In genomic region chr11:6635082-6635932, GRCh38 we compare ENCODE assay signal across 9 cellular contexts. TPM values are rescaled to one million over a fixed set of nuclear protein-coding genes. Genes with fewer than 3 reads are reported as not detected.
DNase-seq lines count a peak whose midpoint lies in the region; ATAC-seq, FAIRE-seq and TF ChIP-seq lines count a peak whose summit lies in the region.
"Had no signal": no experiment of that assay in that cellular context is flagged by ENCODE, and none has a peak within 500 bp of the region (broad histone marks: within the 10 kb centered on the region; RNA-seq: fewer than 3 reads in every experiment).

No MANE protein-coding gene starts in this region.

- no peak overlapping the region for H3K4me3 Mint-ChIP-seq in CD4-positive, alpha-beta memory T cell

- H3K9me3 ChIP-seq in GM12878 (replicated peaks; ENCODE audit: control insufficient read depth, insufficient read depth, low read length) (no peaks in the 10 kb centered on the region), stomach (no peaks in the 10 kb centered on the region)
- H3K9me3 ChIP-seq in CD4-positive, alpha-beta memory T cell (ENCODE audit: control insufficient read depth in 1 of 2, low read length in 2 of 2) = no peaks in the 10 kb centered on the region

- TF ChIP-seq EP300 in GM12878 (IDR thresholded peaks at IDR 0.05; ENCODE audit: borderline replicate concordance in 1 of 2, control insufficient read depth in 1 of 2, low read depth in 2 of 2, low read length in 2 of 2) = no peak
- no peak for TF ChIP-seq EP300 in stomach (IDR thresholded peaks at IDR 0.05)

- no TSS peak for BruUV-seq in GM12878 (replicated peaks; lab: Mats Ljungman, UMichigan)

- H3K9me3 Mint-ChIP-seq in CD4-positive, alpha-beta memory T cell = no peaks in the 10 kb centered on the region

- H2AFZ ChIP-seq in GM12878 (ENCODE audit: control insufficient read depth, low read depth, low read length) = no peak overlapping the region

- peak; percentile 13; the same call in 1 of the 3 replicates for ATAC-seq in GM12878
- no peak for ATAC-seq in GM18870 (IDR thresholded peaks at IDR 0.05; ENCODE audit: unreplicated experiment)

- TF ChIP-seq RAD21 in GM12878 (IDR thresholded peaks at IDR 0.05; ENCODE audit: insufficient read depth, low read depth, low read length) = no peak

- peaks cover 0 to 5% of the 10 kb centered on the region in 2 donors for H3K36me3 Mint-ChIP-seq in CD4-positive, alpha-beta memory T cell

- POLR2A ChIA-PET in GM12878 (lab: Charles Lee) = interaction anchor here (0.9 to 1.4 kb wide), 3 partner anchors 24 to 48 kb away, joined by 3 to 4 read pairs (median 3); partner anchors contain the start of genes MRPL17 and TAF10
- POLR2A ChIA-PET in CD4-positive, alpha-beta memory T cell (lab: Charles Lee; ENCODE audit: partially characterized antibody) = interaction anchor here (1.4 kb wide), 2 partner anchors 14 to 16 kb away, joined by 3 read pairs; partner anchors contain the start of gene TPP1

- H3K36me3 ChIP-seq in GM12878 (ENCODE audit: control insufficient read depth in 2 of 2, insufficient read depth in 2 of 2, low read length in 1 of 2) (no peaks in the 10 kb centered on the region), stomach (peaks cover 0 to 46% (median 42%) of the 10 kb centered on the region in 4 donors)
- H3K36me3 ChIP-seq in CD4-positive, alpha-beta memory T cell (ENCODE audit: insufficient read depth, low read length) = no peaks in the 10 kb centered on the region

- SMC1A ChIA-PET in GM12878 (lab: Charles Lee; ENCODE audit: uncharacterized antibody, unreplicated experiment) = interaction anchor here (0.9 to 1.5 kb wide), 4 partner anchors 12 to 32 kb away, joined by 4 read pairs; no protein-coding TSS in a partner anchor

- 47% methylated on average over 10 of the region's 10 CpGs for WGBS in GM12878 (ENCODE audit: insufficient coverage, insufficient replicate concordance, low lambda C conversion rate, missing lambda C conversion rate)
- 36 to 54% (median 48%) methylated on average over 10 of the region's 10 CpGs for WGBS in stomach, 5 donors

- no peak for FAIRE-seq in GM12878 (lab: Jason Lieb, UNC)
- FAIRE-seq: colon had no signal

- in situ Hi-C loops in GM12878 (cut with MboI) = no loop called here

- H3K4me3 ChIP-seq in GM12878 = no peak overlapping the region
- H3K4me3 ChIP-seq in stomach = no peak overlapping the region
- no peak overlapping the region for H3K4me3 ChIP-seq in CD4-positive, alpha-beta memory T cell (ENCODE audit: low read length in 2 of 2)

- H3K27ac Mint-ChIP-seq in CD4-positive, alpha-beta memory T cell = no peak overlapping the region

- H4K20me1 ChIP-seq in GM12878 (ENCODE audit: control insufficient read depth, insufficient read depth) = no peaks in the 10 kb centered on the region

- H3K79me2 ChIP-seq in GM12878 (ENCODE audit: control insufficient read depth, insufficient read depth, low read length) = no peaks in the 10 kb centered on the region

- CTCF ChIA-PET in GM12878 (lab: Yijun Ruan, JAX) = no interaction called here
- CTCF ChIA-PET in CD4-positive, alpha-beta memory T cell (lab: Charles Lee; ENCODE audit: partially characterized antibody) = interaction anchor here (1.1 to 1.7 kb wide), 3 partner anchors 16 to 33 kb away, joined by 5 to 6 read pairs (median 5); partner anchors contain the start of genes TAF10 and TPP1

- intact Hi-C loops in GM12878 (cut with micrococcal nuclease; ENCODE audit: unreplicated experiment) (no loop called here), stomach (cut with DNase I; ENCODE audit: low total_unique reads) (no loop called here)
- intact Hi-C loops in CD4-positive, alpha-beta memory T cell (cut with micrococcal nuclease) = no loop called here

- H3K9ac ChIP-seq in GM12878 (ENCODE audit: control insufficient read depth, insufficient read depth, low read length) = no peak overlapping the region

- H3K27me3 ChIP-seq in GM12878 (replicated peaks in 1 of 2; ENCODE audit: control insufficient read depth in 2 of 2, insufficient read depth in 2 of 2, low read length in 1 of 2) = no peaks in the 10 kb centered on the region
- no peaks in the 10 kb centered on the region for H3K27me3 ChIP-seq in stomach
- H3K27me3 ChIP-seq in CD4-positive, alpha-beta memory T cell (ENCODE audit: insufficient read depth, low read length) = no peaks in the 10 kb centered on the region

- DNase-seq in KG1 (lab: John Stamatoyannopoulos, UW) (peak; percentile 68), GM12878 (ENCODE audit: low read depth, low spot score) (no peak), kidney tubule cell (ENCODE audit: low spot score) (peak; percentile 22), stomach (no peak), NCI-H2107 (lab: John Stamatoyannopoulos, UW) (no peak), NCI-H1436 (lab: John Stamatoyannopoulos, UW) (no peak)
- DNase-seq in CD4-positive, alpha-beta memory T cell = no peak

- TF ChIP-seq POLR2A in GM12878 (IDR thresholded peaks at IDR 0.05; ENCODE audit: low read depth, low read length) (no peak), stomach (IDR thresholded peaks at IDR 0.05) (no peak)

- no peak overlapping the region for H3K4me2 ChIP-seq in GM12878 (ENCODE audit: control insufficient read depth, insufficient read depth)

- RAD21 ChIA-PET in GM12878 (lab: Charles Lee; ENCODE audit: unreplicated experiment) = no interaction called here

- H3K27ac ChIP-seq in GM12878 (ENCODE audit: control insufficient read depth, insufficient read depth) = no peak overlapping the region
- H3K27ac ChIP-seq in stomach = peak overlapping the region; percentile 11 to 80 (median 67)
- no peak overlapping the region for H3K27ac ChIP-seq in CD4-positive, alpha-beta memory T cell (ENCODE audit: low read depth, low read length)

- no peaks in the 10 kb centered on the region for H3K4me1 ChIP-seq in GM12878 (ENCODE audit: control insufficient read depth, insufficient read depth, low read length)
- peaks cover 30 to 52% (median 43%) of the 10 kb centered on the region in 4 donors for H3K4me1 ChIP-seq in stomach
- no peaks in the 10 kb centered on the region for H3K4me1 ChIP-seq in CD4-positive, alpha-beta memory T cell (ENCODE audit: insufficient read depth, low read length)

- TF ChIP-seq CTCF in GM12878 (IDR thresholded peaks at IDR 0.05 in 2 of 3, conservative IDR thresholded peaks at IDR 0.05 in 1 of 3; ENCODE audit: control insufficient read depth in 2 of 3, extremely low read depth in 1 of 3, insufficient read depth in 1 of 3, low read depth in 3 of 3, low read length in 3 of 3) (no peak), stomach (IDR thresholded peaks at IDR 0.05) (no peak)

- peaks cover 0 to 6% (median 0%) of the 10 kb centered on the region in 4 donors for H3K4me1 Mint-ChIP-seq in CD4-positive, alpha-beta memory T cell

- peaks cover 0 to 2% of the 10 kb centered on the region in 2 donors for H3K27me3 Mint-ChIP-seq in CD4-positive, alpha-beta memory T cell

RNA-seq across cellular contexts. Expression of gene TPP1, which starts 16.1 kb away (rescaled TPM):
- total RNA-seq in GM12878 (2013; cell fraction: nucleolus; rRNA removed) = 113 and 122 TPM in 2 replicates
- total RNA-seq in GM12878 (2014; rRNA removed) (12.8 and 14.8 TPM in 2 replicates), GM12878 (2014; rRNA removed; fragmentation: Illumina TruSeq; extraction: Trizol) (7.7 and 9.3 TPM in 2 replicates), GM12878 (2021) (35.0 and 49.2 TPM in 2 replicates), stomach (100 to 1,000 TPM in 1 of 5 donors, 10 to 100 TPM in 4; 45.9 to 213 (median 91.5) TPM)
- polyA plus RNA-seq in GM12878 (2011; ENCODE audit: low read depth) = 79.8 TPM
- polyA plus RNA-seq in GM12878 (2011; rRNA removed) (51.8 and 64.6 TPM in 2 replicates), GM12878 (2014; fragmentation: Illumina TruSeq; extraction: Trizol) (58.9 and 71.1 TPM in 2 replicates), GM12878 (2014; fragmentation: Nextera tagmentation; extraction: Ambion mirVana) (10 to 100 TPM in 1 of 2 experiments, 1 to 10 TPM in 1; 7.5 to 14.4 TPM), GM12878 (2014; rRNA removed) (45.0 and 50.3 TPM in 2 replicates), GM12878 (2016; fragmentation: Nextera tagmentation; extraction: Ambion mirVana) (10 to 100 TPM; 38.0 to 38.6 TPM), stomach (10 to 100 TPM; 11.9 to 32.8 (median 26.1) TPM)
- polyA plus RNA-seq in GM12878 (2011; cell fraction: cytosol; rRNA removed) = 41.7 and 60.9 TPM in 2 replicates
- polyA plus RNA-seq in GM12878 (2011; cell fraction: nucleus; rRNA removed) = 249 and 317 TPM in 2 replicates
- 59.6 and 62.7 TPM in 2 replicates for polyA plus RNA-seq in GM12878 (2012)
- 42.7 and 57.7 TPM in 2 replicates for polyA minus RNA-seq in GM12878 (2011; rRNA and poly(A)+ RNA removed)
- polyA minus RNA-seq in GM12878 (2011; cell fraction: cytosol; rRNA and poly(A)+ RNA removed) = 12.2 and 21.0 TPM in 2 replicates
- polyA minus RNA-seq in GM12878 (2011; cell fraction: nucleus; rRNA and poly(A)+ RNA removed) = 43.4 and 44.5 TPM in 2 replicates
- 100 to 1,000 TPM; 194 to 198 TPM for total RNA-seq in CD4-positive, alpha-beta memory T cell
- polyA plus RNA-seq in CD4-positive, alpha-beta memory T cell = 100 to 1,000 TPM; 103 to 144 TPM

RNA-seq across cellular contexts. Expression of gene DCHS1, which starts 20.3 kb away (rescaled TPM):
- 0.56 and 0.92 TPM in 2 replicates for total RNA-seq in GM12878 (2013; cell fraction: nucleolus; rRNA removed)
- 0.34 and 0.38 TPM in 2 replicates for total RNA-seq in GM12878 (2014; rRNA removed)
- 0.14 and 0.18 TPM in 2 replicates for total RNA-seq in GM12878 (2014; rRNA removed; fragmentation: Illumina TruSeq; extraction: Trizol)
- total RNA-seq in GM12878 (2021) = 0.56 and 0.64 TPM in 2 replicates
- polyA plus RNA-seq in GM12878 (2011; ENCODE audit: low read depth) = 0.17 TPM
- 0.01 and 0.04 TPM in 2 replicates for polyA plus RNA-seq in GM12878 (2011; rRNA removed)
- polyA plus RNA-seq in GM12878 (2011; cell fraction: cytosol; rRNA removed) = 0.01 and 0.02 TPM in 2 replicates
- 0.31 and 0.32 TPM in 2 replicates for polyA plus RNA-seq in GM12878 (2011; cell fraction: nucleus; rRNA removed)
- polyA plus RNA-seq in GM12878 (2012) = 0.51 and 0.58 TPM in 2 replicates
- 0.02 and 0.22 TPM in 2 replicates for polyA plus RNA-seq in GM12878 (2014; fragmentation: Illumina TruSeq; extraction: Trizol)
- polyA plus RNA-seq in GM12878 (2014; fragmentation: Nextera tagmentation; extraction: Ambion mirVana) = under 1 TPM in 1 of 2 experiments, not detected in 1; 0.02 TPM
- polyA plus RNA-seq in GM12878 (2014; rRNA removed) = 0.47 and 0.66 TPM in 2 replicates
- polyA plus RNA-seq in GM12878 (2016; fragmentation: Nextera tagmentation; extraction: Ambion mirVana) = under 1 TPM; 0.04 to 0.09 TPM
- under 0.01 and 0.10 TPM in 2 replicates for polyA minus RNA-seq in GM12878 (2011; rRNA and poly(A)+ RNA removed)
- 0.10 TPM in 1 of 2 replicates, not detected in the other for polyA minus RNA-seq in GM12878 (2011; cell fraction: cytosol; rRNA and poly(A)+ RNA removed)
- polyA minus RNA-seq in GM12878 (2011; cell fraction: nucleus; rRNA and poly(A)+ RNA removed) = 0.12 and 0.19 TPM in 2 replicates
- total RNA-seq in stomach = 10 to 100 TPM in 4 of 5 donors, 1 to 10 TPM in 1; 9.9 to 22.8 (median 17.4) TPM
- 1 to 10 TPM in 2 of 3 donors, under 1 TPM in 1; 0.76 to 2.6 (median 1.6) TPM for polyA plus RNA-seq in stomach
- 1 to 10 TPM; 6.4 to 6.7 TPM for total RNA-seq in CD4-positive, alpha-beta memory T cell
- polyA plus RNA-seq in CD4-positive, alpha-beta memory T cell = 1 to 10 TPM in 1 of 2 donors, under 1 TPM in 1; 0.47 to 2.5 TPM

RNA-seq across cellular contexts. Expression of gene TAF10, which starts 23.3 kb away (rescaled TPM):
- total RNA-seq in GM12878 (2013; cell fraction: nucleolus; rRNA removed) = 12.9 and 13.0 TPM in 2 replicates
- total RNA-seq in GM12878 (2014; rRNA removed) = 167 and 172 TPM in 2 replicates
- 115 and 120 TPM in 2 replicates for total RNA-seq in GM12878 (2014; rRNA removed; fragmentation: Illumina TruSeq; extraction: Trizol)
- total RNA-seq in GM12878 (2021) = 184 and 192 TPM in 2 replicates
- 24.6 TPM for polyA plus RNA-seq in GM12878 (2011; ENCODE audit: low read depth)
- 88.7 and 152 TPM in 2 replicates for polyA plus RNA-seq in GM12878 (2011; rRNA removed)
- 130 and 152 TPM in 2 replicates for polyA plus RNA-seq in GM12878 (2011; cell fraction: cytosol; rRNA removed)
- 111 and 132 TPM in 2 replicates for polyA plus RNA-seq in GM12878 (2011; cell fraction: nucleus; rRNA removed)
- polyA plus RNA-seq in GM12878 (2012) = 202 and 218 TPM in 2 replicates
- polyA plus RNA-seq in GM12878 (2014; fragmentation: Illumina TruSeq; extraction: Trizol) = 146 and 159 TPM in 2 replicates
- 10 to 100 TPM; 27.2 to 78.9 TPM for polyA plus RNA-seq in GM12878 (2014; fragmentation: Nextera tagmentation; extraction: Ambion mirVana)
- polyA plus RNA-seq in GM12878 (2014; rRNA removed) = 251 and 257 TPM in 2 replicates
- polyA plus RNA-seq in GM12878 (2016; fragmentation: Nextera tagmentation; extraction: Ambion mirVana) = 100 to 1,000 TPM in 1 of 2 experiments, 10 to 100 TPM in 1; 26.7 to 203 TPM
- 40.4 and 53.3 TPM in 2 replicates for polyA minus RNA-seq in GM12878 (2011; rRNA and poly(A)+ RNA removed)
- 18.0 and 36.9 TPM in 2 replicates for polyA minus RNA-seq in GM12878 (2011; cell fraction: cytosol; rRNA and poly(A)+ RNA removed)
- 21.3 and 29.7 TPM in 2 replicates for polyA minus RNA-seq in GM12878 (2011; cell fraction: nucleus; rRNA and poly(A)+ RNA removed)
- total RNA-seq in stomach = 100 to 1,000 TPM in 4 of 5 donors, 10 to 100 TPM in 1; 15.8 to 234 (median 163) TPM
- polyA plus RNA-seq in stomach = 100 to 1,000 TPM; 115 to 160 (median 154) TPM
- total RNA-seq in CD4-positive, alpha-beta memory T cell = 100 to 1,000 TPM; 116 to 120 TPM
- 100 to 1,000 TPM; 171 to 367 TPM for polyA plus RNA-seq in CD4-positive, alpha-beta memory T cell

RNA-seq across cellular contexts. Expression of gene ILK, which starts 31.7 kb away (rescaled TPM):
- total RNA-seq in GM12878 (2013; cell fraction: nucleolus; rRNA removed) = 79.6 and 83.1 TPM in 2 replicates
- total RNA-seq in GM12878 (2014; rRNA removed) = 73.7 and 74.2 TPM in 2 replicates
- 75.0 and 76.6 TPM in 2 replicates for total RNA-seq in GM12878 (2014; rRNA removed; fragmentation: Illumina TruSeq; extraction: Trizol)
- 90.4 and 90.7 TPM in 2 replicates for total RNA-seq in GM12878 (2021)
- 64.4 TPM for polyA plus RNA-seq in GM12878 (2011; ENCODE audit: low read depth)
- polyA plus RNA-seq in GM12878 (2011; rRNA removed) = 121 and 163 TPM in 2 replicates
- 207 and 217 TPM in 2 replicates for polyA plus RNA-seq in GM12878 (2011; cell fraction: cytosol; rRNA removed)
- 211 and 266 TPM in 2 replicates for polyA plus RNA-seq in GM12878 (2011; cell fraction: nucleus; rRNA removed)
- 69.8 and 84.3 TPM in 2 replicates for polyA plus RNA-seq in GM12878 (2012)
- polyA plus RNA-seq in GM12878 (2014; fragmentation: Illumina TruSeq; extraction: Trizol) = 108 and 111 TPM in 2 replicates
- polyA plus RNA-seq in GM12878 (2014; fragmentation: Nextera tagmentation; extraction: Ambion mirVana) = 10 to 100 TPM; 51.8 to 77.8 TPM
- polyA plus RNA-seq in GM12878 (2014; rRNA removed) = 91.9 and 93.7 TPM in 2 replicates
- polyA plus RNA-seq in GM12878 (2016; fragmentation: Nextera tagmentation; extraction: Ambion mirVana) = 100 to 1,000 TPM; 105 to 124 TPM
- polyA minus RNA-seq in GM12878 (2011; rRNA and poly(A)+ RNA removed) = 129 and 149 TPM in 2 replicates
- 31.7 and 42.2 TPM in 2 replicates for polyA minus RNA-seq in GM12878 (2011; cell fraction: cytosol; rRNA and poly(A)+ RNA removed)
- 47.0 and 71.9 TPM in 2 replicates for polyA minus RNA-seq in GM12878 (2011; cell fraction: nucleus; rRNA and poly(A)+ RNA removed)
- 100 to 1,000 TPM in 4 of 5 donors, 10 to 100 TPM in 1; 60.0 to 308 (median 123) TPM for total RNA-seq in stomach
- polyA plus RNA-seq in stomach = 100 to 1,000 TPM; 123 to 138 (median 124) TPM
- total RNA-seq in CD4-positive, alpha-beta memory T cell = 100 to 1,000 TPM; 131 to 132 TPM
- 100 to 1,000 TPM; 121 to 129 TPM for polyA plus RNA-seq in CD4-positive, alpha-beta memory T cell

RNA-seq across cellular contexts. Expression of gene RRP8, which starts 31.9 kb away (rescaled TPM):
- total RNA-seq in GM12878 (2013; cell fraction: nucleolus; rRNA removed) = 40.8 and 45.4 TPM in 2 replicates
- total RNA-seq in GM12878 (2014; rRNA removed) (20.5 and 27.3 TPM in 2 replicates), GM12878 (2014; rRNA removed; fragmentation: Illumina TruSeq; extraction: Trizol) (14.2 and 15.4 TPM in 2 replicates), GM12878 (2021) (26.3 and 27.3 TPM in 2 replicates), stomach (10 to 100 TPM in 2 of 5 donors, 1 to 10 TPM in 3; 1.8 to 22.6 (median 7.6) TPM)
- 5.9 TPM for polyA plus RNA-seq in GM12878 (2011; ENCODE audit: low read depth)
- polyA plus RNA-seq in GM12878 (2011; rRNA removed) (21.7 and 22.5 TPM in 2 replicates), GM12878 (2014; fragmentation: Illumina TruSeq; extraction: Trizol) (21.5 and 26.1 TPM in 2 replicates), GM12878 (2014; fragmentation: Nextera tagmentation; extraction: Ambion mirVana) (10 to 100 TPM in 1 of 2 experiments, 1 to 10 TPM in 1; 4.7 to 15.8 TPM), GM12878 (2014; rRNA removed) (20.6 and 21.8 TPM in 2 replicates), GM12878 (2016; fragmentation: Nextera tagmentation; extraction: Ambion mirVana) (10 to 100 TPM; 51.0 to 51.2 TPM), stomach (10 to 100 TPM; 16.5 to 23.1 (median 18.0) TPM)
- 14.1 and 16.8 TPM in 2 replicates for polyA plus RNA-seq in GM12878 (2011; cell fraction: cytosol; rRNA removed)
- 24.1 and 31.9 TPM in 2 replicates for polyA plus RNA-seq in GM12878 (2011; cell fraction: nucleus; rRNA removed)
- polyA plus RNA-seq in GM12878 (2012) = 11.1 and 14.3 TPM in 2 replicates
- 16.2 and 18.1 TPM in 2 replicates for polyA minus RNA-seq in GM12878 (2011; rRNA and poly(A)+ RNA removed)
- polyA minus RNA-seq in GM12878 (2011; cell fraction: cytosol; rRNA and poly(A)+ RNA removed) = 3.7 and 6.0 TPM in 2 replicates
- polyA minus RNA-seq in GM12878 (2011; cell fraction: nucleus; rRNA and poly(A)+ RNA removed) = 24.1 and 35.8 TPM in 2 replicates
- 10 to 100 TPM; 29.9 to 36.0 TPM for total RNA-seq in CD4-positive, alpha-beta memory T cell
- polyA plus RNA-seq in CD4-positive, alpha-beta memory T cell = 10 to 100 TPM; 19.5 to 28.4 TPM

Comparison
In these comparisons a context has a peak if more than half of its experiments do, and no peak if none do; other contexts are left out.
1. DNase-seq: peak in KG1 (single experiment) and kidney tubule cell (single experiment); none in GM12878 (single experiment), stomach (single experiment), CD4-positive, alpha-beta memory T cell (0 of 5), NCI-H2107 (single experiment) and NCI-H1436 (single experiment).
2. H3K27ac ChIP-seq: peak in stomach (5 of 5); none in GM12878 (single experiment) and CD4-positive, alpha-beta memory T cell (single experiment).